Comparison of ENCODE assay signal across 11 cellular contexts in genomic region chr16:86520317-86521210, GRCh38. TPM values are rescaled to one million over a fixed set of nuclear protein-coding genes. Genes with fewer than 3 reads are reported as not detected.
DNase-seq lines count a peak whose midpoint lies in the region; ATAC-seq, FAIRE-seq and TF ChIP-seq lines count a peak whose summit lies in the region.
"Had no signal": no experiment of that assay in that cellular context is flagged by ENCODE, and none has a peak within 500 bp of the region (broad histone marks: within the 10 kb centered on the region; RNA-seq: fewer than 3 reads in every experiment).

No MANE protein-coding gene starts in this region.

- H3K4me2 ChIP-seq in mammary epithelial cell (ENCODE audit: insufficient read depth, low read depth, low read length) (peak overlapping the region; percentile 35), PC-9 (peak overlapping the region; percentile 64)

- H3K9me3 ChIP-seq in mammary epithelial cell (replicated peaks; ENCODE audit: insufficient read depth, low read length): no peaks in the 10 kb centered on the region
- H3K9me3 ChIP-seq in PC-9 (ENCODE audit: insufficient read depth, low read depth): no peaks in the 10 kb centered on the region

- intact Hi-C loops in mammary epithelial cell (cut with micrococcal nuclease): loop anchor here (1.0 kb wide), 2 partner anchors 448 to 699 kb away; no protein-coding TSS in a partner anchor
- intact Hi-C loops in MCF 10A (cut with micrococcal nuclease): loop anchor here (1.0 kb wide), 1 partner anchor 699 kb away; no protein-coding TSS in a partner anchor
- intact Hi-C loops in PC-9 (cut with micrococcal nuclease; ENCODE audit: unreplicated experiment): loop anchor here (1.0 kb wide), 1 partner anchor 448 kb away; no protein-coding TSS in a partner anchor

- no peak overlapping the region for H3K9ac ChIP-seq in mammary epithelial cell (ENCODE audit: insufficient read depth, low read length)

- H3K27me3 ChIP-seq in mammary epithelial cell (ENCODE audit: insufficient read depth, low read length) (peaks cover 22% of the 10 kb centered on the region), PC-9 (ENCODE audit: insufficient read depth, low read depth) (peaks cover 80% of the 10 kb centered on the region)

- H3K4me1 ChIP-seq in mammary epithelial cell (ENCODE audit: insufficient read depth, low read length) (no peaks in the 10 kb centered on the region), PC-9 (replicated peaks; ENCODE audit: insufficient read depth) (no peaks in the 10 kb centered on the region)

- no peaks in the 10 kb centered on the region for H3K9me2 ChIP-seq in PC-9 (ENCODE audit: insufficient read depth)

- TF ChIP-seq CTCF in mammary epithelial cell (conservative IDR thresholded peaks at IDR 0.05 in 1 of 2, IDR thresholded peaks at IDR 0.05 in 1 of 2; ENCODE audit: extremely low read depth in 1 of 2, insufficient read depth in 1 of 2, low read depth in 1 of 2, low read length in 2 of 2) (no peak), MCF 10A (IDR thresholded peaks at IDR 0.05; ENCODE audit: unreplicated experiment) (no peak), PC-9 (conservative IDR thresholded peaks at IDR 0.05) (0 out of 2 replicates have a peak, but pooled peaks have one; percentile 24), fibroblast of the aortic adventitia (IDR thresholded peaks at IDR 0.05; ENCODE audit: insufficient read depth, low read length) (no peak)

- 31% methylated on average over 18 of the region's 30 CpGs for WGBS in mammary epithelial cell (ENCODE audit: low coverage, missing lambda C conversion rate)

- TF ChIP-seq POLR2A in GM12892 (IDR thresholded peaks at IDR 0.05; ENCODE audit: low read depth, low read length): no peak

- H3K4me1 Mint-ChIP-seq in MCF 10A (ENCODE audit: insufficient read depth, unreplicated experiment): no peaks in the 10 kb centered on the region
- peaks cover 13% of the 10 kb centered on the region for H3K4me1 Mint-ChIP-seq in stimulated activated effector memory CD8-positive, alpha-beta T cell treated with anti-CD3 and anti-CD28 coated beads, Interleukin-12 subunit alpha, Interleukin-12 subunit beta, amount 100 ng/mL, for 72 hours
- H3K4me1 Mint-ChIP-seq in activated T-cell treated with anti-CD3 and anti-CD28 coated beads, Interleukin-2, amount 50 U/mL, for 4 hours (ENCODE audit: low read depth): peaks cover 4% of the 10 kb centered on the region

- H3K79me2 ChIP-seq in mammary epithelial cell (ENCODE audit: insufficient read depth, low read length) (no peaks in the 10 kb centered on the region), PC-9 (ENCODE audit: low read depth) (no peaks in the 10 kb centered on the region)

- POLR2A ChIA-PET in MCF 10A (lab: Yijun Ruan, JAX): interaction anchor here (0.7 kb wide), 1 partner anchor 448 kb away, joined by 3 read pairs; no protein-coding TSS in a partner anchor
- POLR2A ChIA-PET in PC-9 (lab: Charles Lee; ENCODE audit: unreplicated experiment): no interaction called here

- CTCF ChIA-PET in mammary epithelial cell (lab: Charles Lee; ENCODE audit: low non-redundant PET): no interaction called here
- CTCF ChIA-PET in MCF 10A (lab: Yijun Ruan, JAX): interaction anchor here (0.5 to 10.0 kb wide), 27 partner anchors 9 to 720 kb away, joined by 3 to 249 read pairs (median 3); no protein-coding TSS in a partner anchor
- CTCF ChIA-PET in PC-9 (lab: Charles Lee): interaction anchor here (0.6 kb wide), 1 partner anchor 85 kb away, joined by 17 read pairs; no protein-coding TSS in a partner anchor

- no peak for DNase-seq in mammary epithelial cell
- DNase-seq in MCF 10A (ENCODE audit: unreplicated experiment): no peak
- DNase-seq in PC-9: no peak
- no peak for DNase-seq in fibroblast of the aortic adventitia (ENCODE audit: low read depth)
- DNase-seq in stimulated activated effector memory CD8-positive, alpha-beta T cell treated with anti-CD3 and anti-CD28 coated beads, Interleukin-12 subunit alpha, Interleukin-12 subunit beta, amount 100 ng/mL, for 72 hours (ENCODE audit: low spot score in 2 of 2): no peak
- no peak for DNase-seq in glomerular visceral epithelial cell (ENCODE audit: extremely low spot score)
- DNase-seq in activated T-cell treated with anti-CD3 and anti-CD28 coated beads, Interleukin-2, amount 50 U/mL, for 4 hours: no peak
- no peak for DNase-seq in GM12892 (ENCODE audit: insufficient read length)
- DNase-seq: NCI-H774 had no signal

- BruUV-seq in mammary epithelial cell (replicated peaks; lab: Mats Ljungman, UMichigan): no TSS peak
- no TSS peak for BruUV-seq in MCF 10A (replicated peaks; lab: Mats Ljungman, UMichigan)
- no TSS peak for BruUV-seq in PC-9 (replicated peaks; lab: Mats Ljungman, UMichigan)

- ATAC-seq in stimulated activated effector memory CD8-positive, alpha-beta T cell treated with anti-CD3 and anti-CD28 coated beads, Interleukin-12 subunit alpha, Interleukin-12 subunit beta, amount 100 ng/mL, for 72 hours: no peak
- no peak for ATAC-seq in activated T-cell treated with anti-CD3 and anti-CD28 coated beads, Interleukin-2, amount 50 U/mL, for 4 hours

- H3F3A ChIP-seq in PC-9 (ENCODE audit: insufficient read depth, low read depth): no peaks in the 10 kb centered on the region

- H3K27ac ChIP-seq in mammary epithelial cell (ENCODE audit: insufficient read depth, low read depth, low read length) (no peak overlapping the region), PC-9 (no peak overlapping the region)

- H3K4me3 Mint-ChIP-seq in MCF 10A (ENCODE audit: unreplicated experiment): no peak overlapping the region
- H3K4me3 Mint-ChIP-seq in stimulated activated effector memory CD8-positive, alpha-beta T cell treated with anti-CD3 and anti-CD28 coated beads, Interleukin-12 subunit alpha, Interleukin-12 subunit beta, amount 100 ng/mL, for 72 hours: peak overlapping the region; percentile 48
- H3K4me3 Mint-ChIP-seq in activated T-cell treated with anti-CD3 and anti-CD28 coated beads, Interleukin-2, amount 50 U/mL, for 4 hours: no peak overlapping the region

- in situ Hi-C loops in mammary epithelial cell (cut with MboI; ENCODE audit: low sequenced_read_pairs in 2 of 2): no loop called here

- dilution Hi-C loops in mammary epithelial cell (cut with HindIII; ENCODE audit: low sequenced_read_pairs): no loop called here

- H4K20me1 ChIP-seq in mammary epithelial cell (ENCODE audit: insufficient read depth, low read length) (no peaks in the 10 kb centered on the region), PC-9 (ENCODE audit: insufficient read depth) (no peaks in the 10 kb centered on the region; the same call in 1 of the 2 replicates)

- H2AFZ ChIP-seq in mammary epithelial cell (ENCODE audit: low read depth, low read length) (no peak overlapping the region), PC-9 (no peak overlapping the region)

- peaks cover 39% of the 10 kb centered on the region for H3K27me3 Mint-ChIP-seq in MCF 10A (ENCODE audit: insufficient read depth, unreplicated experiment)
- H3K27me3 Mint-ChIP-seq in activated T-cell treated with anti-CD3 and anti-CD28 coated beads, Interleukin-2, amount 50 U/mL, for 4 hours (ENCODE audit: low read depth): peaks cover 52% of the 10 kb centered on the region

- H3K36me3 ChIP-seq in mammary epithelial cell (ENCODE audit: insufficient read depth, low read length): no peaks in the 10 kb centered on the region
- H3K36me3 ChIP-seq in PC-9 (ENCODE audit: low read depth): no peaks in the 10 kb centered on the region

- H3K4me3 ChIP-seq in mammary epithelial cell (replicated peaks in 1 of 3; ENCODE audit: insufficient read depth in 1 of 3, low read depth in 2 of 3, low read length in 3 of 3) (no peak overlapping the region), PC-9 (peak overlapping the region; percentile 30; the same call in 1 of the 2 replicates), fibroblast of the aortic adventitia (ENCODE audit: low read depth, low read length) (peak overlapping the region; percentile 50)

- no peaks in the 10 kb centered on the region for H3K36me3 Mint-ChIP-seq in MCF 10A (ENCODE audit: insufficient read depth, unreplicated experiment)
- H3K36me3 Mint-ChIP-seq in stimulated activated effector memory CD8-positive, alpha-beta T cell treated with anti-CD3 and anti-CD28 coated beads, Interleukin-12 subunit alpha, Interleukin-12 subunit beta, amount 100 ng/mL, for 72 hours: no peaks in the 10 kb centered on the region
- H3K36me3 Mint-ChIP-seq in activated T-cell treated with anti-CD3 and anti-CD28 coated beads, Interleukin-2, amount 50 U/mL, for 4 hours (ENCODE audit: insufficient read depth): no peaks in the 10 kb centered on the region
- H3K36me3 Mint-ChIP-seq: T-cell had no signal

- no peaks in the 10 kb centered on the region for H3K9me3 Mint-ChIP-seq in MCF 10A (ENCODE audit: unreplicated experiment)
- H3K9me3 Mint-ChIP-seq in stimulated activated effector memory CD8-positive, alpha-beta T cell treated with anti-CD3 and anti-CD28 coated beads, Interleukin-12 subunit alpha, Interleukin-12 subunit beta, amount 100 ng/mL, for 72 hours: no peaks in the 10 kb centered on the region
- no peaks in the 10 kb centered on the region for H3K9me3 Mint-ChIP-seq in activated T-cell treated with anti-CD3 and anti-CD28 coated beads, Interleukin-2, amount 50 U/mL, for 4 hours
- H3K9me3 Mint-ChIP-seq: T-cell had no signal

- H3K27ac Mint-ChIP-seq in MCF 10A (ENCODE audit: low read depth, unreplicated experiment): no peak overlapping the region
- no peak overlapping the region for H3K27ac Mint-ChIP-seq in stimulated activated effector memory CD8-positive, alpha-beta T cell treated with anti-CD3 and anti-CD28 coated beads, Interleukin-12 subunit alpha, Interleukin-12 subunit beta, amount 100 ng/mL, for 72 hours
- H3K27ac Mint-ChIP-seq: T-cell had no signal

- no peak for FAIRE-seq in GM12892 (lab: Jason Lieb, UNC)
- FAIRE-seq: bronchial epithelial cell had no signal

RNA-seq across cellular contexts. Expression of gene FOXF1, which starts 10.2 kb away (rescaled TPM):
- not detected for total RNA-seq in mammary epithelial cell
- polyA plus RNA-seq in mammary epithelial cell: not detected
- polyA minus RNA-seq in mammary epithelial cell: not detected
- not detected in 2 replicates for total RNA-seq in MCF 10A (2022)
- not detected in 2 replicates for total RNA-seq in PC-9 (2021)
- 1.6 and 3.0 TPM in 2 replicates for total RNA-seq in fibroblast of the aortic adventitia (ENCODE audit: low replicate concordance)
- under 1 TPM; 0.05 to 0.08 (median 0.08) TPM for total RNA-seq in activated T-cell treated with anti-CD3 and anti-CD28 coated beads, Interleukin-2, amount 50 U/mL, for 4 hours
- not detected for polyA plus RNA-seq in GM12892 (2012; ENCODE audit: missing spikeins)

RNA-seq across cellular contexts. Expression of gene MTHFSD, which starts 34.5 kb away (rescaled TPM):
- total RNA-seq in mammary epithelial cell (10 to 100 TPM; 17.3 to 25.4 TPM), MCF 10A (2022) (30.7 and 39.1 TPM in 2 replicates), PC-9 (2021) (23.4 and 25.7 TPM in 2 replicates), fibroblast of the aortic adventitia (ENCODE audit: low replicate concordance) (5.7 and 15.9 TPM in 2 replicates)
- 11.3 TPM for polyA plus RNA-seq in mammary epithelial cell
- polyA minus RNA-seq in mammary epithelial cell: 1.4 TPM
- 10 to 100 TPM; 18.9 to 21.2 (median 20.1) TPM for total RNA-seq in activated T-cell treated with anti-CD3 and anti-CD28 coated beads, Interleukin-2, amount 50 U/mL, for 4 hours
- polyA plus RNA-seq in GM12892 (2012; ENCODE audit: missing spikeins): 16.3 TPM

RNA-seq across cellular contexts. Expression of gene FOXC2, which starts 46.1 kb away (rescaled TPM):
- total RNA-seq in mammary epithelial cell (10 to 100 TPM in 1 of 2 donors, 1 to 10 TPM in 1; 1.3 to 13.3 TPM), MCF 10A (2022) (16.8 and 22.5 TPM in 2 replicates), PC-9 (2021) (not detected in 2 replicates), fibroblast of the aortic adventitia (ENCODE audit: low replicate concordance) (5.2 TPM in 1 of 2 replicates, not detected in the other)
- polyA plus RNA-seq in mammary epithelial cell: 1.3 TPM
- 0.98 TPM for polyA minus RNA-seq in mammary epithelial cell
- not detected for total RNA-seq in activated T-cell treated with anti-CD3 and anti-CD28 coated beads, Interleukin-2, amount 50 U/mL, for 4 hours
- not detected for polyA plus RNA-seq in GM12892 (2012; ENCODE audit: missing spikeins)
- total RNA-seq: T-cell had no signal

RNA-seq across cellular contexts. Expression of gene FOXL1, which starts 57.8 kb away (rescaled TPM):
- total RNA-seq in mammary epithelial cell (1 to 10 TPM; 2.2 to 8.0 TPM), MCF 10A (2022) (4.7 and 4.9 TPM in 2 replicates), PC-9 (2021) (not detected in 2 replicates), fibroblast of the aortic adventitia (ENCODE audit: low replicate concordance) (0.90 and 5.8 TPM in 2 replicates)
- 1.2 TPM for polyA plus RNA-seq in mammary epithelial cell
- 0.47 TPM for polyA minus RNA-seq in mammary epithelial cell
- total RNA-seq in activated T-cell treated with anti-CD3 and anti-CD28 coated beads, Interleukin-2, amount 50 U/mL, for 4 hours: not detected
- polyA plus RNA-seq in GM12892 (2012; ENCODE audit: missing spikeins): not detected
- total RNA-seq: T-cell had no signal

Comparison
In these comparisons a context has a peak if more than half of its experiments do, and no peak if none do; other contexts are left out.
1. H3K4me3 ChIP-seq: peak in PC-9 (single experiment) and fibroblast of the aortic adventitia (single experiment); none in mammary epithelial cell (0 of 3).